9 cellular contexts compared by ENCODE assay signal in the genomic region with DNA sequence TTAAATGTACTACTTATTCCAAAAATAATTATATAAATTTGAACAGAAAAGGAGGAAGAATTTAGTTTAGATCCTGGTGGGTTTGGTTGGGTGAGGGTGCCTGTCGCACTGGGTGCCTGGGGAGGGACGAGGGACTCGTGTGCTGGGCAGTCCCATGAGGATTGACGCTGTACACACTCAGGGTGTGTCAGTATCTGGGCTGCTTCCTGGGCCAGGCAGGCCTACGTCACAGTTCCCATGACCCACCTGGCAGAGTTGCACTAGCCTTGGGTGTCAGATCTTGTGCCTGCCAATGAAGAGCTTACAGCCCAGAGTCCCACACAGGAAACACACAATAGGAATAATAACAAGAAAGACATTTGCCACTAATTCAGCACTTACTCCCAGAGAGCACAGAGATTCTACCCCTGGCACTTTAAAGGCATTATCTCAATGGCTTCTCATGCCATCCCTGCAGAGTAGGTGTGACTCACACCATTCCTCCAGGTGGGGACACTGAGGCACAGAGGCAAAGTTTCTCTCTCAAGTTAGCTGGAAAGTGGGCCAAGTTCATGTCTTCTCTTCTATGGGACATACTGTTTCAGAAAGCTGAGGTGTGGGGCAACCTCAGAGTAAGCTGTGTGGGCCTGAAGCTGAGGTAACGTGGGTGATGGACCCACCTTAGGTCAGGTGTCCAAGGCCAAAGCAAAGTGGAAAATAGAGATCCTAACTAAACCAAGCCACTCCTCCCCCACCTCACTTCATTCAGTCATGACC. TPM values are rescaled to one million over a fixed set of nuclear protein-coding genes. Genes with fewer than 3 reads are reported as not detected.
DNase-seq lines count a peak whose midpoint lies in the region; ATAC-seq, FAIRE-seq and TF ChIP-seq lines count a peak whose summit lies in the region.
"Had no signal": no experiment of that assay in that cellular context is flagged by ENCODE, and none has a peak within 500 bp of the region (broad histone marks: within the 10 kb centered on the region; RNA-seq: fewer than 3 reads in every experiment).

No MANE protein-coding gene starts in this region.

- DNase-seq in SK-N-SH (peak; percentile 3), GM12878 (ENCODE audit: low read depth, low spot score) (peak; percentile 63), left lung (peak in 1 of 2 donors; percentile 57), tibial nerve (ENCODE audit: low spot score in 2 of 2) (peak in 1 of 2 donors; percentile 22), NCI-H446 (lab: John Stamatoyannopoulos, UW) (no peak), aorta (no peak)

- H2AFZ ChIP-seq in SK-N-SH (ENCODE audit: low read depth) (no peak overlapping the region), GM12878 (ENCODE audit: control insufficient read depth, low read depth, low read length) (no peak overlapping the region)

- no peak for TF ChIP-seq EP300 in SK-N-SH (IDR thresholded peaks at IDR 0.05; ENCODE audit: borderline replicate concordance in 1 of 2, low read depth in 1 of 2, low read length in 1 of 2)
- TF ChIP-seq EP300 in GM12878 (IDR thresholded peaks at IDR 0.05; ENCODE audit: borderline replicate concordance in 1 of 2, control insufficient read depth in 1 of 2, low read depth in 2 of 2, low read length in 2 of 2), result 0 out of 4 replicates have a peak, but pooled peaks of 1 of the 2 experiments have one; percentile 26
- peak in 1 of 2 donors; percentile 33 for TF ChIP-seq EP300 in tibial nerve (IDR thresholded peaks at IDR 0.05)

- H3F3A ChIP-seq in SK-N-SH (replicated peaks; ENCODE audit: insufficient read depth), result no peaks in the 10 kb centered on the region

- no peak for FAIRE-seq in GM12878 (lab: Jason Lieb, UNC)

- H3K36me3 ChIP-seq in SK-N-SH (replicated peaks in 1 of 2; ENCODE audit: control insufficient read depth in 1 of 2, insufficient read depth in 2 of 2, low read length in 1 of 2) (peaks cover 10 to 13% of the 10 kb centered on the region in 2 experiments), GM12878 (ENCODE audit: control insufficient read depth in 2 of 2, insufficient read depth in 2 of 2, low read length in 1 of 2) (no peaks in the 10 kb centered on the region), left lung (no peaks in the 10 kb centered on the region), tibial nerve (peaks cover 0 to 37% (median 0%) of the 10 kb centered on the region in 3 donors), aorta (ENCODE audit: control insufficient read depth in 1 of 2, insufficient read depth in 2 of 2, low read length in 1 of 2) (no peaks in the 10 kb centered on the region)

- peaks cover 89% of the 10 kb centered on the region for H3K79me2 ChIP-seq in SK-N-SH (ENCODE audit: insufficient read depth)
- peaks cover 52% of the 10 kb centered on the region for H3K79me2 ChIP-seq in GM12878 (ENCODE audit: control insufficient read depth, insufficient read depth, low read length)

- ATAC-seq in SK-N-SH treated with all-trans-retinoic acid at 6 μM for 48 hours (no peak), GM12878 (peak; percentile 79), left lung (peak; percentile 7), GM19452 (IDR thresholded peaks at IDR 0.05; ENCODE audit: unreplicated experiment) (no peak), aorta (ENCODE audit: low FRiP score) (no peak)
- ATAC-seq: A549 had no signal

- H3K4me1 ChIP-seq in SK-N-SH (ENCODE audit: control insufficient read depth in 1 of 2, insufficient read depth in 2 of 2, low read depth in 1 of 2, low read length in 1 of 2) (peaks cover 19 to 22% of the 10 kb centered on the region in 2 experiments), GM12878 (ENCODE audit: control insufficient read depth, insufficient read depth, low read length) (peaks cover 29% of the 10 kb centered on the region), left lung (peaks cover 29 to 82% of the 10 kb centered on the region in 2 donors), tibial nerve (peaks cover 0 to 49% (median 38%) of the 10 kb centered on the region in 4 donors), aorta (ENCODE audit: control insufficient read depth in 1 of 2, insufficient read depth in 2 of 2, low read length in 2 of 2) (no peaks in the 10 kb centered on the region)

- RAD21 ChIA-PET in GM12878 (lab: Charles Lee; ENCODE audit: unreplicated experiment), result interaction anchor here (1.6 to 4.6 kb wide), 5 partner anchors 47 to 105 kb away, joined by 4 to 37 read pairs (median 6); no protein-coding TSS in a partner anchor

- CTCF ChIA-PET in SK-N-SH (lab: Yijun Ruan, JAX), result interaction anchor here (1.3 to 1.4 kb wide), 2 partner anchors 17 to 108 kb away, joined by 3 to 5 read pairs; no protein-coding TSS in a partner anchor
- CTCF ChIA-PET in GM12878 (lab: Yijun Ruan, JAX), result interaction anchor here (0.9 to 5.8 kb wide), 8 partner anchors 14 to 137 kb away, joined by 3 to 41 read pairs (median 5); a partner anchor contains a TSS

- intact Hi-C loops in GM12878 (cut with micrococcal nuclease; ENCODE audit: unreplicated experiment) (no loop called here), left lung (cut with DNase I) (no loop called here), aorta (cut with DNase I) (no loop called here)

- BruUV-seq in GM12878 (replicated peaks; lab: Mats Ljungman, UMichigan), result no TSS peak

- H3K9me3 ChIP-seq in SK-N-SH, result no peaks in the 10 kb centered on the region
- H3K9me3 ChIP-seq in GM12878 (replicated peaks; ENCODE audit: control insufficient read depth, insufficient read depth, low read length), result no peaks in the 10 kb centered on the region
- no peaks in the 10 kb centered on the region for H3K9me3 ChIP-seq in left lung
- no peaks in the 10 kb centered on the region for H3K9me3 ChIP-seq in tibial nerve
- H3K9me3 ChIP-seq in aorta (ENCODE audit: control insufficient read depth, low read length), result no peaks in the 10 kb centered on the region
- H3K9me3 ChIP-seq: A549 had no signal

- WGBS in SK-N-SH (ENCODE audit: low lambda C conversion rate), result 93% methylated on average over 6 of the region's 6 CpGs
- 16% methylated on average over 6 of the region's 6 CpGs for WGBS in GM12878 (ENCODE audit: insufficient coverage, insufficient replicate concordance, low lambda C conversion rate, missing lambda C conversion rate)
- 70 to 78% methylated on average over 6 of the region's 6 CpGs for WGBS in tibial nerve, 2 donors
- WGBS in aorta, 2 donors, result 66 to 72% methylated on average over 6 of the region's 6 CpGs

- H3K4me3 ChIP-seq in SK-N-SH (ENCODE audit: low read depth in 2 of 2, low read length in 1 of 2), result no peak overlapping the region
- H3K4me3 ChIP-seq in GM12878, result no peak overlapping the region
- no peak overlapping the region for H3K4me3 ChIP-seq in left lung
- H3K4me3 ChIP-seq in tibial nerve, result no peak overlapping the region
- no peak overlapping the region for H3K4me3 ChIP-seq in aorta (ENCODE audit: low read length in 2 of 2)
- H3K4me3 ChIP-seq: A549 had no signal

- in situ Hi-C loops in GM12878 (cut with MboI), result no loop called here

- TF ChIP-seq RAD21 in SK-N-SH (IDR thresholded peaks at IDR 0.05; ENCODE audit: low read length) (no peak), GM12878 (IDR thresholded peaks at IDR 0.05; ENCODE audit: insufficient read depth, low read depth, low read length) (no peak)

- no peak overlapping the region for H3K27ac ChIP-seq in SK-N-SH (ENCODE audit: low read depth in 2 of 2, low read length in 1 of 2)
- 0 out of 2 replicates have a peak overlapping the region, but pooled peaks have one; percentile 20 for H3K27ac ChIP-seq in GM12878 (ENCODE audit: control insufficient read depth, insufficient read depth)
- H3K27ac ChIP-seq in left lung, result peak overlapping the region; percentile 98 to 99
- H3K27ac ChIP-seq in tibial nerve, result peak overlapping the region; percentile 25 to 99 (median 96)
- no peak overlapping the region for H3K27ac ChIP-seq in aorta (ENCODE audit: low read depth in 1 of 2, low read length in 2 of 2)
- H3K27ac ChIP-seq: A549 had no signal

- no peaks in the 10 kb centered on the region for H3K9me2 ChIP-seq in SK-N-SH

- H3K27me3 ChIP-seq in SK-N-SH (ENCODE audit: insufficient read depth), result no peaks in the 10 kb centered on the region
- no peaks in the 10 kb centered on the region for H3K27me3 ChIP-seq in GM12878 (replicated peaks in 1 of 2; ENCODE audit: control insufficient read depth in 2 of 2, insufficient read depth in 2 of 2, low read length in 1 of 2)
- no peaks in the 10 kb centered on the region for H3K27me3 ChIP-seq in left lung
- no peaks in the 10 kb centered on the region for H3K27me3 ChIP-seq in tibial nerve
- H3K27me3 ChIP-seq in aorta (ENCODE audit: control insufficient read depth in 1 of 2, insufficient read depth in 2 of 2, low read length in 1 of 2), result no peaks in the 10 kb centered on the region

- no peak overlapping the region for H3K4me2 ChIP-seq in SK-N-SH
- 0 out of 2 replicates have a peak overlapping the region, but pooled peaks have one; percentile 4 for H3K4me2 ChIP-seq in GM12878 (ENCODE audit: control insufficient read depth, insufficient read depth)
- H3K4me2 ChIP-seq: A549 had no signal

- TF ChIP-seq CTCF in SK-N-SH (IDR thresholded peaks at IDR 0.05) (no peak), GM12878 (IDR thresholded peaks at IDR 0.05 in 2 of 3, conservative IDR thresholded peaks at IDR 0.05 in 1 of 3; ENCODE audit: control insufficient read depth in 2 of 3, extremely low read depth in 1 of 3, insufficient read depth in 1 of 3, low read depth in 3 of 3, low read length in 3 of 3) (no peak), left lung (IDR thresholded peaks at IDR 0.05) (no peak), tibial nerve (IDR thresholded peaks at IDR 0.05) (no peak)

- POLR2A ChIA-PET in SK-N-SH (lab: Yijun Ruan, JAX), result interaction anchor here (0.6 kb wide), 1 partner anchor 924 kb away, joined by 3 read pairs; no protein-coding TSS in a partner anchor
- POLR2A ChIA-PET in GM12878 (lab: Charles Lee), result interaction anchor here (0.6 to 7.0 kb wide), 6 partner anchors 39 to 74 kb away, joined by 3 to 76 read pairs (median 4); a partner anchor contains a TSS

- SMC1A ChIA-PET in GM12878 (lab: Charles Lee; ENCODE audit: uncharacterized antibody, unreplicated experiment), result interaction anchor here (0.6 to 5.0 kb wide), 11 partner anchors 15 to 135 kb away, joined by 3 to 52 read pairs (median 5); a partner anchor contains a TSS

- no peak; the same call in 1 of the 2 replicates for TF ChIP-seq POLR2A in GM12878 (IDR thresholded peaks at IDR 0.05; ENCODE audit: low read depth, low read length)
- TF ChIP-seq POLR2A in tibial nerve (IDR thresholded peaks at IDR 0.05), result no peak

- H4K20me1 ChIP-seq in SK-N-SH (ENCODE audit: insufficient read depth) (peaks cover 13% of the 10 kb centered on the region; the same call in 1 of the 2 replicates), GM12878 (ENCODE audit: control insufficient read depth, insufficient read depth) (no peaks in the 10 kb centered on the region; the same call in 1 of the 2 replicates)

- H3K9ac ChIP-seq in SK-N-SH, result no peak overlapping the region
- no peak overlapping the region for H3K9ac ChIP-seq in GM12878 (ENCODE audit: control insufficient read depth, insufficient read depth, low read length)

RNA-seq across cellular contexts. Expression of a gene that starts 1.3 kb away (rescaled TPM):
- polyA plus RNA-seq in SK-N-SH (2012; rRNA removed) (3.0 and 4.0 TPM in 2 replicates), GM12878 (2011; rRNA removed) (1.3 and 1.5 TPM in 2 replicates), GM12878 (2014; fragmentation: Illumina TruSeq; extraction: Trizol) (0.51 and 0.96 TPM in 2 replicates), GM12878 (2014; fragmentation: Nextera tagmentation; extraction: Ambion mirVana) (under 1 TPM in 1 of 2 experiments, not detected in 1; 0.16 TPM), GM12878 (2014; rRNA removed) (1.3 and 1.9 TPM in 2 replicates), GM12878 (2016; fragmentation: Nextera tagmentation; extraction: Ambion mirVana) (1 to 10 TPM; 1.4 to 2.4 TPM), aorta (10 to 100 TPM in 1 of 2 donors, 1 to 10 TPM in 1; 4.0 to 63.4 TPM)
- polyA plus RNA-seq in SK-N-SH (2012; cell fraction: cytosol; rRNA removed), result 1.8 and 2.6 TPM in 2 replicates
- polyA plus RNA-seq in SK-N-SH (2012; cell fraction: nucleus; rRNA removed), result 6.6 and 8.2 TPM in 2 replicates
- total RNA-seq in GM12878 (2013; cell fraction: nucleolus; rRNA removed), result 1.3 and 2.6 TPM in 2 replicates
- total RNA-seq in GM12878 (2014; rRNA removed) (0.60 and 1.1 TPM in 2 replicates), GM12878 (2014; rRNA removed; fragmentation: Illumina TruSeq; extraction: Trizol) (0.45 and 0.60 TPM in 2 replicates), GM12878 (2021) (0.77 and 1.5 TPM in 2 replicates), left lung (10 to 100 TPM; 13.5 to 21.5 TPM), tibial nerve (1 to 10 TPM; 1.9 to 4.2 (median 2.9) TPM), aorta (1 to 10 TPM; 5.3 to 6.9 TPM)
- 0.91 TPM for polyA plus RNA-seq in GM12878 (2011; ENCODE audit: low read depth)
- polyA plus RNA-seq in GM12878 (2011; cell fraction: cytosol; rRNA removed), result 2.3 and 3.4 TPM in 2 replicates
- 5.3 and 9.1 TPM in 2 replicates for polyA plus RNA-seq in GM12878 (2011; cell fraction: nucleus; rRNA removed)
- polyA plus RNA-seq in GM12878 (2012), result 2.0 and 3.7 TPM in 2 replicates
- polyA minus RNA-seq in GM12878 (2011; rRNA and poly(A)+ RNA removed), result 0.29 and 1.0 TPM in 2 replicates
- 1.5 TPM in 1 of 2 replicates, not detected in the other for polyA minus RNA-seq in GM12878 (2011; cell fraction: cytosol; rRNA and poly(A)+ RNA removed)
- 0.85 and 1.2 TPM in 2 replicates for polyA minus RNA-seq in GM12878 (2011; cell fraction: nucleus; rRNA and poly(A)+ RNA removed)

Comparison
In these comparisons a context has a peak if more than half of its experiments do, and no peak if none do; other contexts are left out.
1. DNase-seq: peak in SK-N-SH (single experiment) and GM12878 (single experiment); none in NCI-H446 (0 of 2) and aorta (0 of 2).
2. H3K27ac ChIP-seq: peak in GM12878 (single experiment), left lung (2 of 2) and tibial nerve (4 of 4); none in SK-N-SH (0 of 2) and aorta (0 of 2).
3. ATAC-seq: peak in GM12878 (single experiment) and left lung (single experiment); none in SK-N-SH treated with all-trans-retinoic acid at 6 μM for 48 hours (single experiment), GM19452 (single experiment) and aorta (single experiment).